ENCODE assay signal across 1 cellular context in the genomic region with DNA sequence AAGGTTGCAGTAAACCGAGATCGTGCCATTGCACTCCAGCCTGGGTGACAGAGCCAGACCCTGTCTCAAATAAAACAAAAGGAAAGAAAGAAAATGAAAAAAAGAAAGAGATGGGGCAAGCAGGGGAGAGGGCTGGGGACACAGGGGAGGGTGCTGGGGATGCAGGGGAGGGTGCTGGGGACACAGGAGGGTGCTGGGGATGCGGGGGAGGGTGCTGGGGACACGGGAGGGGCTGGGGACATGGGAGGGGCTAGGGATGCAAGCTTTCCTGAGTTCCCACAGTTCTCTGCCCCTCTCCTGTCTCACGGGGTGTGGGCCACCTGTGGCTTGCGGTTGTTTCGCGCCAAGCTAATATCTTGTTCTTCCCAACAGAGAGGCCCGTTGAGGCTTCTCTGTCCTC.
A peak's percentile ranks its signal among the peaks of the same experiment; 100 is the strongest.
TF ChIP-seq lines count a peak whose summit lies in the region.

No MANE protein-coding gene starts in this region.

TF ChIP-seq in K562, 482 proteins besides CTCF, POLR2A, EP300 and RAD21:
- TF ChIP-seq, protein P1, sequence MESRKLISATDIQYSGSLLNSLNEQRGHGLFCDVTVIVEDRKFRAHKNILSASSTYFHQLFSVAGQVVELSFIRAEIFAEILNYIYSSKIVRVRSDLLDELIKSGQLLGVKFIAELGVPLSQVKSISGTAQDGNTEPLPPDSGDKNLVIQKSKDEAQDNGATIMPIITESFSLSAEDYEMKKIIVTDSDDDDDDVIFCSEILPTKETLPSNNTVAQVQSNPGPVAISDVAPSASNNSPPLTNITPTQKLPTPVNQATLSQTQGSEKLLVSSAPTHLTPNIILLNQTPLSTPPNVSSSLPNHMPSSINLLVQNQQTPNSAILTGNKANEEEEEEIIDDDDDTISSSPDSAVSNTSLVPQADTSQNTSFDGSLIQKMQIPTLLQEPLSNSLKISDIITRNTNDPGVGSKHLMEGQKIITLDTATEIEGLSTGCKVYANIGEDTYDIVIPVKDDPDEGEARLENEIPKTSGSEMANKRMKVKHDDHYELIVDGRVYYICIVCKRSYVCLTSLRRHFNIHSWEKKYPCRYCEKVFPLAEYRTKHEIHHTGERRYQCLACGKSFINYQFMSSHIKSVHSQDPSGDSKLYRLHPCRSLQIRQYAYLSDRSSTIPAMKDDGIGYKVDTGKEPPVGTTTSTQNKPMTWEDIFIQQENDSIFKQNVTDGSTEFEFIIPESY (CRISPR knock-in tag; IDR thresholded peaks at IDR 0.05), result 0 out of 2 replicates have a peak, but pooled peaks have one; percentile 26
- TF ChIP-seq, protein P2, sequence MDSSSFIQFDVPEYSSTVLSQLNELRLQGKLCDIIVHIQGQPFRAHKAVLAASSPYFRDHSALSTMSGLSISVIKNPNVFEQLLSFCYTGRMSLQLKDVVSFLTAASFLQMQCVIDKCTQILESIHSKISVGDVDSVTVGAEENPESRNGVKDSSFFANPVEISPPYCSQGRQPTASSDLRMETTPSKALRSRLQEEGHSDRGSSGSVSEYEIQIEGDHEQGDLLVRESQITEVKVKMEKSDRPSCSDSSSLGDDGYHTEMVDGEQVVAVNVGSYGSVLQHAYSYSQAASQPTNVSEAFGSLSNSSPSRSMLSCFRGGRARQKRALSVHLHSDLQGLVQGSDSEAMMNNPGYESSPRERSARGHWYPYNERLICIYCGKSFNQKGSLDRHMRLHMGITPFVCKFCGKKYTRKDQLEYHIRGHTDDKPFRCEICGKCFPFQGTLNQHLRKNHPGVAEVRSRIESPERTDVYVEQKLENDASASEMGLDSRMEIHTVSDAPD (CRISPR knock-in tag; IDR thresholded peaks at IDR 0.05), result no peak
